Comparison of ENCODE assay signal across 9 cellular contexts in the genomic region with DNA sequence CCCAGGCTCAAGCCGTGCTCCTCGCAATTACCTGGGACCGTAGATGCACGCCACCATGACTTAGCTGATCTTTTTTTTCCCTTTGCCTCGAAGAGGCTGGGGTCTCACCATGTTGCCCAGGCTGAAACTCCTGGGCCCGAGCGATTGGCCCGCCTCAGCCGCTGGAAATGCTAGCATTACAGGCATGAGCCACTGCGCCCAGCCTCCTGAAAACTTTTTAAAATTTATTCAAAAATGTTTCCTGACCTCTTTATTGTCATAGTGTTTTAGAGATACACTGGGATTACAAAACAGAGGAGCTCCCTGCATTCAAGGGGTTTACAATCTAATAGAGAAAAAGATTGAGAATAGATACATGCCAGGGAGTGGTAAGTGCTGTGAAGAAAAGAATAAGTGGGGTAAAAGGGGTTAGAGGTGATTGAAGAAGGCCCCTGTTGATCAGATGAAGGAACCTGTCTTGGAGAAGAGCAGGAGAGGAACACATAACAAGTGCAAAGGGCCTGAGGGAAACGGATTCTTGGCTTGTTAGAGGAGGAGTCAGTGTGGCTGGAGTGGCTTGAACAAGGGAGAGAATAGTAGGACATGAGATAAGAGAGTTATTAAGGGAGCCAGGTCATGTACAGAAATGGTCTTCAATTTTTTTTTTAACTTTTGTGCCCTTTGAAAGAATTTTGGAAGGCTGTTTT. TPM values are rescaled to one million over a fixed set of nuclear protein-coding genes. Genes with fewer than 3 reads are reported as not detected.
DNase-seq lines count a peak whose midpoint lies in the region; ATAC-seq, FAIRE-seq and TF ChIP-seq lines count a peak whose summit lies in the region.
"Had no signal": no experiment of that assay in that cellular context is flagged by ENCODE, and none has a peak within 500 bp of the region (broad histone marks: within the 10 kb centered on the region; RNA-seq: fewer than 3 reads in every experiment).

No MANE protein-coding gene starts in this region.

- peaks cover 28% of the 10 kb centered on the region for H3K4me1 Mint-ChIP-seq in Caco-2 (ENCODE audit: low read depth, unreplicated experiment)
- peaks cover 24 to 30% (median 25%) of the 10 kb centered on the region in 3 donors for H3K4me1 Mint-ChIP-seq in IgD-negative memory B cell
- H3K4me1 Mint-ChIP-seq in neural crest cell, result peaks cover 32% of the 10 kb centered on the region

- H3K4me3 ChIP-seq in Caco-2 (ENCODE audit: low read depth, low read length), result peak overlapping the region; percentile 8; the same call in 1 of the 2 replicates
- no peak overlapping the region; the same call in 1 of the 2 replicates for H3K4me3 ChIP-seq in K562

- H3K27ac Mint-ChIP-seq in Caco-2 (ENCODE audit: unreplicated experiment) (peak overlapping the region; percentile 95), IgD-negative memory B cell (peak overlapping the region in 2 of 3 donors; percentile 8 to 100), neural crest cell (ENCODE audit: unreplicated experiment) (no peak overlapping the region)

- peak overlapping the region; percentile 95 for H3K4me2 ChIP-seq in K562 (ENCODE audit: insufficient read depth, low read length)

- H3K9me3 Mint-ChIP-seq in Caco-2 (ENCODE audit: unreplicated experiment), result no peaks in the 10 kb centered on the region
- H3K9me3 Mint-ChIP-seq in IgD-negative memory B cell, result no peaks in the 10 kb centered on the region
- H3K9me3 Mint-ChIP-seq in neural crest cell, result no peaks in the 10 kb centered on the region

- H3K27me3 Mint-ChIP-seq in Caco-2 (ENCODE audit: insufficient read depth, unreplicated experiment), result no peaks in the 10 kb centered on the region
- H3K27me3 Mint-ChIP-seq in IgD-negative memory B cell, result no peaks in the 10 kb centered on the region
- H3K27me3 Mint-ChIP-seq in neural crest cell (ENCODE audit: low read depth), result peaks cover 18% of the 10 kb centered on the region

- peak overlapping the region; percentile 81 for H3K4me3 Mint-ChIP-seq in Caco-2 (ENCODE audit: unreplicated experiment)
- H3K4me3 Mint-ChIP-seq in IgD-negative memory B cell, result peak overlapping the region; percentile 7 to 100 (median 98)
- H3K4me3 Mint-ChIP-seq in neural crest cell, result peak overlapping the region; percentile 97

- 67% methylated on average over 9 of the region's 11 CpGs for WGBS in K562 (ENCODE audit: insufficient coverage, low coverage, missing lambda C conversion rate)

- H3K4me1 ChIP-seq in Caco-2, result peaks cover 11% of the 10 kb centered on the region; the same call in 1 of the 2 replicates
- peaks cover 25 to 28% of the 10 kb centered on the region in 2 experiments; a peak in 4 of 5 replicates for H3K4me1 ChIP-seq in K562 (replicated peaks in 1 of 2; ENCODE audit: control insufficient read depth in 2 of 2, insufficient read depth in 2 of 2, low read length in 2 of 2)

- POLR2A ChIA-PET in Caco-2 (lab: Charles Lee) (no interaction called here), K562 (lab: Yijun Ruan, JAX) (interaction anchor here (0.6 to 2.3 kb wide), 6 partner anchors 9 to 227 kb away, joined by 3 to 6 read pairs (median 4); no protein-coding TSS in a partner anchor)

- no peak for TF ChIP-seq POLR2A in K562 (conservative IDR thresholded peaks at IDR 0.05)

- H3K36me3 Mint-ChIP-seq in Caco-2 (ENCODE audit: insufficient read depth, unreplicated experiment) (peaks cover 6% of the 10 kb centered on the region), IgD-negative memory B cell (no peaks in the 10 kb centered on the region), neural crest cell (ENCODE audit: low read depth) (no peaks in the 10 kb centered on the region)

- ATAC-seq in K562 (peak; percentile 16; the same call in 2 of the 3 replicates), HG02642 (IDR thresholded peaks at IDR 0.05; ENCODE audit: poor library complexity, unreplicated experiment) (no peak)

- H3K27ac ChIP-seq in K562 (ENCODE audit: extremely low read depth, low read depth, low read length), result peak overlapping the region; percentile 92

- H3K79me2 ChIP-seq in K562 (ENCODE audit: control insufficient read depth, insufficient read depth, low read length), result peaks cover 45% of the 10 kb centered on the region

- H3K36me3 ChIP-seq in Caco-2 (ENCODE audit: control insufficient read depth, insufficient read depth, low read length) (no peaks in the 10 kb centered on the region), K562 (ENCODE audit: control insufficient read depth, insufficient read depth, low read length) (no peaks in the 10 kb centered on the region)

- peaks cover 25% of the 10 kb centered on the region for H4K20me1 ChIP-seq in K562 (replicated peaks; ENCODE audit: control insufficient read depth, insufficient read depth, low read length)

- H2AFZ ChIP-seq in K562 (ENCODE audit: low read depth, low read length), result peak overlapping the region; percentile 85

- TF ChIP-seq CTCF in Caco-2 (IDR thresholded peaks at IDR 0.05; ENCODE audit: insufficient read depth in 1 of 2, low read depth in 1 of 2, low read length in 1 of 2, severe bottlenecking in 1 of 2, unreplicated experiment in 1 of 2) (no peak), K562 (IDR thresholded peaks at IDR 0.05 in 2 of 3, conservative IDR thresholded peaks at IDR 0.05 in 1 of 3; ENCODE audit: insufficient read depth in 2 of 3, low read depth in 1 of 3, low read length in 3 of 3) (no peak), neural crest cell (conservative IDR thresholded peaks at IDR 0.05) (no peak)

- no peaks in the 10 kb centered on the region for H3K27me3 ChIP-seq in Caco-2 (replicated peaks; ENCODE audit: control insufficient read depth, insufficient read depth, low read length)
- no peaks in the 10 kb centered on the region for H3K27me3 ChIP-seq in K562 (ENCODE audit: control insufficient read depth in 2 of 2, insufficient read depth in 2 of 2, low read length in 2 of 2)

- BruUV-seq in Caco-2 (replicated peaks; lab: Mats Ljungman, UMichigan) (no TSS peak), K562 (replicated peaks; lab: Mats Ljungman, UMichigan) (no TSS peak)

- TF ChIP-seq EP300 in K562 (IDR thresholded peaks at IDR 0.05; ENCODE audit: low read length), result no peak

- in situ Hi-C loops in K562 (cut with MboI), result no loop called here

- CTCF ChIA-PET in Caco-2 (lab: Charles Lee), result no interaction called here
- CTCF ChIA-PET in K562 (lab: Yijun Ruan, JAX; ENCODE audit: low intra/inter-chr PET ratio), result no interaction called here

- peak; percentile 77 for FAIRE-seq in K562 (lab: Jason Lieb, UNC)

- H3K9ac ChIP-seq in K562 (ENCODE audit: insufficient read depth in 1 of 2, low read depth in 2 of 2, low read length in 2 of 2), result peak overlapping the region; percentile 66 to 90

- intact Hi-C loops in Caco-2 (cut with micrococcal nuclease; ENCODE audit: unreplicated experiment) (no loop called here), K562 (cut with micrococcal nuclease) (loop anchor here (2.0 kb wide), 1 partner anchor 46 kb away; no protein-coding TSS in a partner anchor)

- peaks cover 6% of the 10 kb centered on the region for H3K9me3 ChIP-seq in Caco-2
- H3K9me3 ChIP-seq in K562 (replicated peaks; ENCODE audit: control insufficient read depth, insufficient read depth, low read depth, low read length), result no peaks in the 10 kb centered on the region

- no peaks in the 10 kb centered on the region for H3K9me1 ChIP-seq in K562 (ENCODE audit: control insufficient read depth, insufficient read depth, low read length)

- no peak for TF ChIP-seq RAD21 in K562 (CRISPR knock-in tag; conservative IDR thresholded peaks at IDR 0.05 in 1 of 2, IDR thresholded peaks at IDR 0.05 in 1 of 2)

- DNase-seq in Caco-2, result no peak
- peak in 3 of 4 experiments; percentile 33 to 73 (median 54) for DNase-seq in K562 (ENCODE audit: extremely low read depth in 1 of 4, low spot score in 3 of 4)
- no peak for DNase-seq in neural crest cell (ENCODE audit: low read depth, low spot score)
- no peak for DNase-seq in DMS 273 treated with DMSO at 0.1 percent for 48 hours (lab: John Stamatoyannopoulos, UW)
- no peak for DNase-seq in midbrain (lab: John Stamatoyannopoulos, UW)
- no peak for DNase-seq in dedifferentiated amniotic fluid mesenchymal stem cell (ENCODE audit: extremely low spot score)
- DNase-seq: NCI-H1694 had no signal

TF ChIP-seq in K562, 482 proteins besides CTCF, POLR2A, EP300 and RAD21 (continues in another document):
- TF ChIP-seq ETV6 (IDR thresholded peaks at IDR 0.05; ENCODE audit: borderline replicate concordance in 1 of 2, low read depth in 2 of 2, low read length in 1 of 2), result no peak
- TF ChIP-seq ETV6 (CRISPR knock-in tag; IDR thresholded peaks at IDR 0.05; ENCODE audit: borderline replicate concordance), result no peak
- no peak for TF ChIP-seq TCF3 (CRISPR knock-in tag; IDR thresholded peaks at IDR 0.05)
- TF ChIP-seq, protein P1, sequence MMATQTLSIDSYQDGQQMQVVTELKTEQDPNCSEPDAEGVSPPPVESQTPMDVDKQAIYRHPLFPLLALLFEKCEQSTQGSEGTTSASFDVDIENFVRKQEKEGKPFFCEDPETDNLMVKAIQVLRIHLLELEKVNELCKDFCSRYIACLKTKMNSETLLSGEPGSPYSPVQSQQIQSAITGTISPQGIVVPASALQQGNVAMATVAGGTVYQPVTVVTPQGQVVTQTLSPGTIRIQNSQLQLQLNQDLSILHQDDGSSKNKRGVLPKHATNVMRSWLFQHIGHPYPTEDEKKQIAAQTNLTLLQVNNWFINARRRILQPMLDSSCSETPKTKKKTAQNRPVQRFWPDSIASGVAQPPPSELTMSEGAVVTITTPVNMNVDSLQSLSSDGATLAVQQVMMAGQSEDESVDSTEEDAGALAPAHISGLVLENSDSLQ (IDR thresholded peaks at IDR 0.05), result 0 out of 2 replicates have a peak, but pooled peaks have one; percentile 3
- no peak for TF ChIP-seq ZNF668 (CRISPR knock-in tag; IDR thresholded peaks at IDR 0.05)

RNA-seq across cellular contexts. Expression of a gene that starts 1.7 kb away (rescaled TPM):
- total RNA-seq in Caco-2 (2022), result 28.7 and 30.4 TPM in 2 replicates
- 28.0 TPM for polyA plus RNA-seq in IgD-negative memory B cell
- total RNA-seq in K562 (2011; cell fraction: chromatin; rRNA removed; ENCODE audit: low replicate concordance), result 57.1 and 190 TPM in 2 replicates
- total RNA-seq in K562 (2011; cell fraction: nucleolus; rRNA removed), result 19.0 and 31.5 TPM in 2 replicates
- total RNA-seq in K562 (2011; cell fraction: nucleoplasm; rRNA removed), result 65.5 and 113 TPM in 2 replicates
- 25.7 and 38.8 TPM in 2 replicates for total RNA-seq in K562 (2014; rRNA removed)
- 44.5 and 47.8 TPM in 2 replicates for total RNA-seq in K562 (2014; rRNA removed; fragmentation: Illumina TruSeq; extraction: Trizol)
- 55.2 and 58.4 TPM in 2 replicates for total RNA-seq in K562 (2015; rRNA removed; fragmentation: Illumina TruSeq; extraction: Trizol)
- 40.8 and 42.1 TPM in 2 replicates for total RNA-seq in K562 (2021)
- polyA plus RNA-seq in K562 (2011; rRNA removed), result 41.3 and 48.5 TPM in 2 replicates
- 19.0 and 20.8 TPM in 2 replicates for polyA plus RNA-seq in K562 (2011; cell fraction: cytosol; rRNA removed)
- polyA plus RNA-seq in K562 (2011; cell fraction: nucleus; rRNA removed), result 63.7 and 71.6 TPM in 2 replicates
- 21.4 and 22.2 TPM in 2 replicates for polyA plus RNA-seq in K562 (2012)
- 37.0 and 40.2 TPM in 2 replicates for polyA plus RNA-seq in K562 (2014; fragmentation: Illumina TruSeq; extraction: Trizol)
- polyA plus RNA-seq in K562 (2014; fragmentation: Nextera tagmentation; extraction: Ambion mirVana), result 10 to 100 TPM in 1 of 2 experiments, 1 to 10 TPM in 1; 9.3 to 12.6 TPM
- 19.2 and 20.3 TPM in 2 replicates for polyA plus RNA-seq in K562 (2014; rRNA removed)
- 83.2 and 90.5 TPM in 2 replicates for polyA minus RNA-seq in K562 (2011; rRNA and poly(A)+ RNA removed)
- 44.4 and 48.8 TPM in 2 replicates for polyA minus RNA-seq in K562 (2011; cell fraction: cytosol; rRNA and poly(A)+ RNA removed)
- 31.0 and 64.2 TPM in 2 replicates for polyA minus RNA-seq in K562 (2011; cell fraction: nucleus; rRNA and poly(A)+ RNA removed)
- 52.8 and 54.3 TPM in 2 replicates for total RNA-seq in neural crest cell

Comparison
In these comparisons a context has a peak if more than half of its experiments do, and no peak if none do; other contexts are left out.
1. DNase-seq: peak in K562 (3 of 4); none in Caco-2 (0 of 2), neural crest cell (single experiment), DMS 273 treated with DMSO at 0.1 percent for 48 hours (single experiment), midbrain (single experiment) and dedifferentiated amniotic fluid mesenchymal stem cell (single experiment).
2. Peak in every context shown above with its lines, with median percentiles within 50 percentile points of each other: H3K4me3 Mint-ChIP-seq.